Comparison of ENCODE assay signal across 10 cellular contexts in the genomic region with DNA sequence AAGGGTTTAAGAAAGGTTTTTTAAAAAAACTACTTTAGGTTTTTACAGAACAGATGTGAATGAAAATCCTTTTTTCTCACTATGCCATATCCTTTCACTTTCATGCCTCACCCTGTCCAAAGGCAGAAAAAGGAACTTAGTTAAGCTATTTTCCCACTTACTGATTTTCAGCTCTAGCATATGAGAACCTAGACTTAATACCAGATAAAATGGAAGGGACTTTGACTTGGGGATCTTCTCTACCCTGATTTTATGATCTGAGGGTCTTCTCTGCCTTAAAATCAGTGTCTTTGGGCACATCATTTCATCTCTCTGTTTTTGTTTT. TPM values are rescaled to one million over a fixed set of nuclear protein-coding genes. Genes with fewer than 3 reads are reported as not detected.
A peak's percentile ranks its signal among the peaks of the same experiment; 100 is the strongest.
DNase-seq lines count a peak whose midpoint lies in the region; ATAC-seq and TF ChIP-seq lines count a peak whose summit lies in the region.
"Had no signal": no experiment of that assay in that cellular context is flagged by ENCODE, and none has a peak within 500 bp of the region (broad histone marks: within the 10 kb centered on the region; RNA-seq: fewer than 3 reads in every experiment).

No MANE protein-coding gene starts in this region.

- H3K4me2 ChIP-seq in mesendoderm (ENCODE audit: low read length), result no peak overlapping the region

- no peak overlapping the region for H2AK5ac ChIP-seq in mesendoderm (ENCODE audit: low read length)

- intact Hi-C loops in heart right ventricle (cut with DNase I) (loop anchor here in 4 of 10 donors (2.0 to 5.0 kb wide), 4 partner anchors 14 to 42 kb away; a partner anchor contains a TSS), testis (cut with DNase I; ENCODE audit: low total_unique reads) (no loop called here)

- H3K79me2 ChIP-seq in mesendoderm (ENCODE audit: control insufficient read depth, insufficient read depth, low read length), result no peaks in the 10 kb centered on the region

- no peak overlapping the region for H2BK5ac ChIP-seq in mesendoderm (ENCODE audit: low read length)

- H3K4me3 ChIP-seq in Peyer's patch (no peak overlapping the region), heart right ventricle (peak overlapping the region in 2 of 10 donors; percentile 6 to 32), skeletal muscle tissue (ENCODE audit: low read length in 3 of 3) (peak overlapping the region in 1 of 3 donors; percentile 25), testis (no peak overlapping the region), mesendoderm (ENCODE audit: low read length) (no peak overlapping the region)

- no peaks in the 10 kb centered on the region for H3K9me3 ChIP-seq in Peyer's patch
- no peaks in the 10 kb centered on the region for H3K9me3 ChIP-seq in heart right ventricle
- H3K9me3 ChIP-seq in skeletal muscle tissue (ENCODE audit: control insufficient read depth in 3 of 3, low read length in 3 of 3), result no peaks in the 10 kb centered on the region
- H3K9me3 ChIP-seq in testis, result no peaks in the 10 kb centered on the region

- H3K4me1 ChIP-seq in Peyer's patch (peaks cover 0 to 44% (median 6%) of the 10 kb centered on the region in 4 donors), heart right ventricle (peaks cover 15 to 89% (median 77%) of the 10 kb centered on the region in 9 donors), skeletal muscle tissue (ENCODE audit: control insufficient read depth in 3 of 3, insufficient read depth in 3 of 3, low read length in 3 of 3) (peaks cover 52 to 56% (median 56%) of the 10 kb centered on the region in 3 donors), testis (peaks cover 15% of the 10 kb centered on the region), mesendoderm (ENCODE audit: control insufficient read depth, low read depth, low read length) (peaks cover 2% of the 10 kb centered on the region)

- H2BK120ac ChIP-seq in mesendoderm (ENCODE audit: low read depth, low read length), result no peak overlapping the region

- H3K9ac ChIP-seq in skeletal muscle tissue (ENCODE audit: low read depth in 1 of 3, low read length in 3 of 3) (peak overlapping the region; percentile 64 to 81 (median 66)), mesendoderm (ENCODE audit: low read length) (no peak overlapping the region)

- H3K27me3 Mint-ChIP-seq in HFFc6 (ENCODE audit: insufficient read depth) (peaks cover 6% of the 10 kb centered on the region; the same call in 1 of the 2 replicates), immature natural killer cell (ENCODE audit: low read depth in 3 of 3) (no peaks in the 10 kb centered on the region)

- H3K9me3 Mint-ChIP-seq in HFFc6 (no peaks in the 10 kb centered on the region), immature natural killer cell (no peaks in the 10 kb centered on the region)

- no peaks in the 10 kb centered on the region for H3K27me3 ChIP-seq in Peyer's patch
- no peaks in the 10 kb centered on the region for H3K27me3 ChIP-seq in heart right ventricle
- no peaks in the 10 kb centered on the region for H3K27me3 ChIP-seq in skeletal muscle tissue (ENCODE audit: control insufficient read depth in 3 of 3, insufficient read depth in 3 of 3, low read length in 3 of 3)
- no peaks in the 10 kb centered on the region for H3K27me3 ChIP-seq in testis
- H3K27me3 ChIP-seq in mesendoderm (ENCODE audit: insufficient read depth, low read length, poor library complexity), result no peaks in the 10 kb centered on the region

- no peak for TF ChIP-seq CTCF in HFFc6 (IDR thresholded peaks at IDR 0.05)
- TF ChIP-seq CTCF in Peyer's patch (IDR thresholded peaks at IDR 0.05), result no peak
- TF ChIP-seq CTCF in heart right ventricle (IDR thresholded peaks at IDR 0.05), result no peak
- TF ChIP-seq CTCF in testis (IDR thresholded peaks at IDR 0.05), result no peak

- H4K5ac ChIP-seq in mesendoderm (ENCODE audit: low read length), result no peak overlapping the region

- DNase-seq in HFFc6 (no peak), Peyer's patch (no peak), heart right ventricle (no peak), testis (no peak), immature natural killer cell (no peak), mesendoderm (no peak)
- DNase-seq: NCI-H774; stimulated activated CD4-positive, alpha-beta T cell treated with anti-CD3 and anti-CD28 coated beads, Interleukin-4, amount 100 ng/mL, for 24 hours had no signal

- H3K36me3 Mint-ChIP-seq in HFFc6 (ENCODE audit: low read depth) (peaks cover 6% of the 10 kb centered on the region), immature natural killer cell (peaks cover 0 to 4% (median 0%) of the 10 kb centered on the region in 3 donors)

- H4K8ac ChIP-seq in mesendoderm (ENCODE audit: low read depth, low read length), result no peak overlapping the region

- no peaks in the 10 kb centered on the region for H3K79me1 ChIP-seq in mesendoderm (ENCODE audit: low read length)

- no peak overlapping the region for H3K23ac ChIP-seq in mesendoderm (ENCODE audit: low read length)

- H3K4me3 Mint-ChIP-seq in HFFc6, result peak overlapping the region; percentile 73
- peak overlapping the region in 1 of 5 donors; percentile 19 for H3K4me3 Mint-ChIP-seq in immature natural killer cell

- no peak overlapping the region for H2BK15ac ChIP-seq in mesendoderm (replicated peaks; ENCODE audit: low read depth)

- H3K27ac Mint-ChIP-seq in HFFc6 (peak overlapping the region; percentile 97), immature natural killer cell (peak overlapping the region in 1 of 6 donors; percentile 79)

- TF ChIP-seq POLR2A in Peyer's patch (IDR thresholded peaks at IDR 0.05) (no peak), testis (IDR thresholded peaks at IDR 0.05) (no peak)

- no peak overlapping the region for H3K56ac ChIP-seq in mesendoderm (ENCODE audit: low read length)

- no peak overlapping the region for H3K4ac ChIP-seq in mesendoderm (ENCODE audit: low read depth, low read length)

- no peaks in the 10 kb centered on the region for H3K36me3 ChIP-seq in Peyer's patch
- H3K36me3 ChIP-seq in heart right ventricle, result no peaks in the 10 kb centered on the region
- no peaks in the 10 kb centered on the region for H3K36me3 ChIP-seq in skeletal muscle tissue (ENCODE audit: control insufficient read depth in 3 of 3, insufficient read depth in 3 of 3, low read length in 3 of 3)
- H3K36me3 ChIP-seq in testis (ENCODE audit: low read depth, missing control alignments), result no peaks in the 10 kb centered on the region
- H3K36me3 ChIP-seq in mesendoderm (ENCODE audit: control insufficient read depth, insufficient read depth, low read length), result no peaks in the 10 kb centered on the region

- H3K4me1 Mint-ChIP-seq in HFFc6 (ENCODE audit: low read depth), result peaks cover 78% of the 10 kb centered on the region
- H3K4me1 Mint-ChIP-seq in immature natural killer cell, result peaks cover 44 to 57% of the 10 kb centered on the region in 2 donors

- no peak overlapping the region for H3K18ac ChIP-seq in mesendoderm (ENCODE audit: low read length)

- ATAC-seq in heart right ventricle, result peak in 2 of 8 donors; percentile 8 to 26
- ATAC-seq in GM19463 (IDR thresholded peaks at IDR 0.05; ENCODE audit: unreplicated experiment), result no peak

- H3K27ac ChIP-seq in Peyer's patch, result peak overlapping the region in 3 of 4 donors; percentile 24 to 84 (median 76)
- peak overlapping the region; percentile 55 to 89 (median 80) for H3K27ac ChIP-seq in heart right ventricle
- peak overlapping the region; percentile 97 for H3K27ac ChIP-seq in skeletal muscle tissue (ENCODE audit: low read depth, low read length)
- H3K27ac ChIP-seq in testis, result peak overlapping the region in 1 of 2 donors; percentile 63
- no peak overlapping the region for H3K27ac ChIP-seq in mesendoderm (ENCODE audit: low read depth, low read length)

RNA-seq across cellular contexts. Expression of a gene that starts 42.4 kb away (rescaled TPM):
- 10 to 100 TPM; 14.1 to 22.2 (median 18.2) TPM for total RNA-seq in HFFc6 (2021; fragmentation: NEBNext Ultra II Directional; extraction: Animal tissue kit (Norgen Biotek cat#: 25700))
- total RNA-seq in Peyer's patch (10 to 100 TPM; 31.9 to 40.8 (median 38.6) TPM), heart right ventricle (10 to 100 TPM; 34.1 to 89.7 (median 53.4) TPM), skeletal muscle tissue (21.4 TPM), testis (10 to 100 TPM; 25.0 to 28.4 TPM)
- polyA plus RNA-seq in heart right ventricle (10 to 100 TPM in 1 of 2 donors, 1 to 10 TPM in 1; 8.5 to 17.8 TPM), testis (ENCODE audit: insufficient read depth, low read depth, low replicate concordance) (23.5 TPM), immature natural killer cell (1 to 10 TPM; 2.2 to 4.6 (median 3.6) TPM)
- polyA plus RNA-seq in mesendoderm (2013, experiment 1 of 2), result 5.1 TPM
- 4.9 TPM for polyA plus RNA-seq in mesendoderm (2013, experiment 2 of 2)
